Comparison of ENCODE assay signal across 10 cellular contexts in genomic region chr19:8001651-8001994, GRCh38. TPM values are rescaled to one million over a fixed set of nuclear protein-coding genes. Genes with fewer than 3 reads are reported as not detected.
DNase-seq lines count a peak whose midpoint lies in the region; TF ChIP-seq lines count a peak whose summit lies in the region.
"Had no signal": no experiment of that assay in that cellular context is flagged by ENCODE, and none has a peak within 500 bp of the region (broad histone marks: within the 10 kb centered on the region; RNA-seq: fewer than 3 reads in every experiment).

No MANE protein-coding gene starts in this region.

- H3K36me3 Mint-ChIP-seq in T-helper 2 cell treated with Interferon-gamma antibody and Interleukin-4, amounts not matched to agents 5 μg/mL and 100 μg/mL, for 36 hours (ENCODE audit: low read depth): peaks cover 11% of the 10 kb centered on the region

- H3K9me3 ChIP-seq in adipocyte (ENCODE audit: control insufficient read depth, low read length) (no peaks in the 10 kb centered on the region), liver (ENCODE audit: control insufficient read depth in 4 of 4, low read length in 3 of 4) (no peaks in the 10 kb centered on the region), subcutaneous abdominal adipose tissue (ENCODE audit: control insufficient read depth in 5 of 5, low read length in 5 of 5) (no peaks in the 10 kb centered on the region)

- TF ChIP-seq CTCF in liver (IDR thresholded peaks at IDR 0.05; ENCODE audit: low read depth, low read length, missing input control): no peak

- peak overlapping the region; percentile 80 for H3K27ac Mint-ChIP-seq in T-helper 2 cell treated with Interferon-gamma antibody and Interleukin-4, amounts not matched to agents 5 μg/mL and 100 μg/mL, for 36 hours

- H3K27ac ChIP-seq in liver (ENCODE audit: low read depth in 1 of 2, low read length in 2 of 2) (peak overlapping the region; percentile 28 to 47), subcutaneous abdominal adipose tissue (ENCODE audit: low read depth, low read length) (peak overlapping the region; percentile 60)

- no peaks in the 10 kb centered on the region for H3K9me3 Mint-ChIP-seq in T-helper 2 cell treated with Interferon-gamma antibody and Interleukin-4, amounts not matched to agents 5 μg/mL and 100 μg/mL, for 36 hours

- peak overlapping the region; percentile 75 for H3K4me3 Mint-ChIP-seq in T-helper 2 cell treated with Interferon-gamma antibody and Interleukin-4, amounts not matched to agents 5 μg/mL and 100 μg/mL, for 36 hours

- no peaks in the 10 kb centered on the region for H3K27me3 Mint-ChIP-seq in T-helper 2 cell treated with Interferon-gamma antibody and Interleukin-4, amounts not matched to agents 5 μg/mL and 100 μg/mL, for 36 hours (ENCODE audit: low read depth)

- peaks cover 34% of the 10 kb centered on the region for H3K4me1 ChIP-seq in adipocyte (ENCODE audit: control insufficient read depth, insufficient read depth, low read length)
- H3K4me1 ChIP-seq in liver (ENCODE audit: control insufficient read depth in 4 of 4, insufficient read depth in 4 of 4, low read length in 3 of 4): peaks cover 13 to 59% (median 50%) of the 10 kb centered on the region in 4 donors
- peaks cover 11 to 47% (median 41%) of the 10 kb centered on the region in 5 donors for H3K4me1 ChIP-seq in subcutaneous abdominal adipose tissue (ENCODE audit: control insufficient read depth in 5 of 5, insufficient read depth in 5 of 5, low read length in 5 of 5)

- H3K27me3 ChIP-seq in adipocyte (replicated peaks; ENCODE audit: control insufficient read depth, insufficient read depth, low read length) (no peaks in the 10 kb centered on the region), liver (ENCODE audit: control insufficient read depth in 4 of 4, insufficient read depth in 4 of 4, low read length in 3 of 4) (no peaks in the 10 kb centered on the region), subcutaneous abdominal adipose tissue (ENCODE audit: control insufficient read depth in 5 of 5, insufficient read depth in 4 of 5, low read length in 5 of 5) (no peaks in the 10 kb centered on the region)

- no peaks in the 10 kb centered on the region for H3K36me3 ChIP-seq in adipocyte (ENCODE audit: control insufficient read depth, insufficient read depth, low read length, severe bottlenecking)
- H3K36me3 ChIP-seq in liver (ENCODE audit: control insufficient read depth in 4 of 4, insufficient read depth in 3 of 4, low read depth in 1 of 4, low read length in 3 of 4): no peaks in the 10 kb centered on the region
- peaks cover 0 to 5% (median 4%) of the 10 kb centered on the region in 5 donors for H3K36me3 ChIP-seq in subcutaneous abdominal adipose tissue (ENCODE audit: control insufficient read depth in 5 of 5, insufficient read depth in 5 of 5, low read length in 5 of 5)

- TF ChIP-seq RAD21 in liver (IDR thresholded peaks at IDR 0.05): no peak

- WGBS in liver: 44% methylated on average over 5 of the region's 5 CpGs

- H3K9ac ChIP-seq in adipocyte (ENCODE audit: low read length) (peak overlapping the region; percentile 79), liver (ENCODE audit: low read depth in 1 of 2, low read length in 2 of 2) (no peak overlapping the region), subcutaneous abdominal adipose tissue (ENCODE audit: low read length in 5 of 5) (peak overlapping the region; percentile 22 to 70 (median 52))

- H3K4me3 ChIP-seq in adipocyte (ENCODE audit: low read length) (peak overlapping the region; percentile 78), liver (ENCODE audit: low read depth in 1 of 3, low read length in 3 of 3) (no peak overlapping the region), subcutaneous abdominal adipose tissue (ENCODE audit: low read depth in 1 of 5, low read length in 5 of 5) (peak overlapping the region in 4 of 5 donors; percentile 41 to 66 (median 55))

- peaks cover 36% of the 10 kb centered on the region for H3K4me1 Mint-ChIP-seq in T-helper 2 cell treated with Interferon-gamma antibody and Interleukin-4, amounts not matched to agents 5 μg/mL and 100 μg/mL, for 36 hours (ENCODE audit: low read depth)

- no peak for DNase-seq in T-helper 2 cell treated with Interferon-gamma antibody and Interleukin-4, amounts not matched to agents 5 μg/mL and 100 μg/mL, for 36 hours (ENCODE audit: low spot score)
- DNase-seq in T-helper 2 cell (no peak), adipocyte (ENCODE audit: low read depth) (no peak), foreskin melanocyte (no peak), NCI-H524 treated with DMSO at 0.1 percent for 48 hours (lab: John Stamatoyannopoulos, UW) (no peak), NCI-H2196 (lab: John Stamatoyannopoulos, UW; ENCODE audit: unreplicated experiment) (no peak)
- DNase-seq: NCI-H510A had no signal

TF ChIP-seq in liver, 16 proteins besides CTCF, POLR2A, EP300 and RAD21:
- TF ChIP-seq FOXA2 (IDR thresholded peaks at IDR 0.05) (no peak), REST (IDR thresholded peaks at IDR 0.05) (no peak), TAF1 (conservative IDR thresholded peaks at IDR 0.05) (no peak), FOXA1 (IDR thresholded peaks at IDR 0.05) (no peak), EGR1 (IDR thresholded peaks at IDR 0.05; ENCODE audit: low read depth in 2 of 2) (no peak), NR2F2 (IDR thresholded peaks at IDR 0.05) (no peak), HNF4G (IDR thresholded peaks at IDR 0.05) (no peak), JUND (IDR thresholded peaks at IDR 0.05) (no peak), YY1 (IDR thresholded peaks at IDR 0.05) (no peak), SP1 (IDR thresholded peaks at IDR 0.05) (no peak), HNF4A (conservative IDR thresholded peaks at IDR 0.05) (no peak), RXRA (IDR thresholded peaks at IDR 0.05) (no peak)
- TF ChIP-seq, protein P1, sequence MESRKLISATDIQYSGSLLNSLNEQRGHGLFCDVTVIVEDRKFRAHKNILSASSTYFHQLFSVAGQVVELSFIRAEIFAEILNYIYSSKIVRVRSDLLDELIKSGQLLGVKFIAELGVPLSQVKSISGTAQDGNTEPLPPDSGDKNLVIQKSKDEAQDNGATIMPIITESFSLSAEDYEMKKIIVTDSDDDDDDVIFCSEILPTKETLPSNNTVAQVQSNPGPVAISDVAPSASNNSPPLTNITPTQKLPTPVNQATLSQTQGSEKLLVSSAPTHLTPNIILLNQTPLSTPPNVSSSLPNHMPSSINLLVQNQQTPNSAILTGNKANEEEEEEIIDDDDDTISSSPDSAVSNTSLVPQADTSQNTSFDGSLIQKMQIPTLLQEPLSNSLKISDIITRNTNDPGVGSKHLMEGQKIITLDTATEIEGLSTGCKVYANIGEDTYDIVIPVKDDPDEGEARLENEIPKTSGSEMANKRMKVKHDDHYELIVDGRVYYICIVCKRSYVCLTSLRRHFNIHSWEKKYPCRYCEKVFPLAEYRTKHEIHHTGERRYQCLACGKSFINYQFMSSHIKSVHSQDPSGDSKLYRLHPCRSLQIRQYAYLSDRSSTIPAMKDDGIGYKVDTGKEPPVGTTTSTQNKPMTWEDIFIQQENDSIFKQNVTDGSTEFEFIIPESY (IDR thresholded peaks at IDR 0.05): no peak
- TF ChIP-seq, protein P2, sequence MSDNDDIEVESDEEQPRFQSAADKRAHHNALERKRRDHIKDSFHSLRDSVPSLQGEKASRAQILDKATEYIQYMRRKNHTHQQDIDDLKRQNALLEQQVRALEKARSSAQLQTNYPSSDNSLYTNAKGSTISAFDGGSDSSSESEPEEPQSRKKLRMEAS (IDR thresholded peaks at IDR 0.05): no peak
- TF ChIP-seq, protein P3, sequence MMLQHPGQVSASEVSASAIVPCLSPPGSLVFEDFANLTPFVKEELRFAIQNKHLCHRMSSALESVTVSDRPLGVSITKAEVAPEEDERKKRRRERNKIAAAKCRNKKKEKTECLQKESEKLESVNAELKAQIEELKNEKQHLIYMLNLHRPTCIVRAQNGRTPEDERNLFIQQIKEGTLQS (IDR thresholded peaks at IDR 0.05): no peak

RNA-seq across cellular contexts. Expression of gene ELAVL1, which starts 3.8 kb away (rescaled TPM):
- total RNA-seq in liver: 10 to 100 TPM; 21.2 to 33.7 TPM
- 10 to 100 TPM; 14.4 to 17.0 TPM for polyA plus RNA-seq in liver

RNA-seq across cellular contexts. Expression of gene CCL25, which starts 50.9 kb away (rescaled TPM):
- total RNA-seq in liver: not detected
- not detected for polyA plus RNA-seq in liver
- total RNA-seq: glomerular endothelial cell had no signal

RNA-seq across cellular contexts. Expression of gene TIMM44, which starts 58.2 kb away (rescaled TPM):
- 10 to 100 TPM; 21.1 to 35.8 TPM for total RNA-seq in liver
- 10 to 100 TPM; 17.7 to 32.2 TPM for polyA plus RNA-seq in liver

Comparison
In these comparisons a context has a peak if more than half of its experiments do, and no peak if none do; other contexts are left out.
1. H3K4me3 ChIP-seq: peak in adipocyte (single experiment) and subcutaneous abdominal adipose tissue (4 of 5); none in liver (0 of 3).
2. H3K9ac ChIP-seq: peak in adipocyte (single experiment) and subcutaneous abdominal adipose tissue (5 of 5); none in liver (0 of 2).